In the genomic region with DNA sequence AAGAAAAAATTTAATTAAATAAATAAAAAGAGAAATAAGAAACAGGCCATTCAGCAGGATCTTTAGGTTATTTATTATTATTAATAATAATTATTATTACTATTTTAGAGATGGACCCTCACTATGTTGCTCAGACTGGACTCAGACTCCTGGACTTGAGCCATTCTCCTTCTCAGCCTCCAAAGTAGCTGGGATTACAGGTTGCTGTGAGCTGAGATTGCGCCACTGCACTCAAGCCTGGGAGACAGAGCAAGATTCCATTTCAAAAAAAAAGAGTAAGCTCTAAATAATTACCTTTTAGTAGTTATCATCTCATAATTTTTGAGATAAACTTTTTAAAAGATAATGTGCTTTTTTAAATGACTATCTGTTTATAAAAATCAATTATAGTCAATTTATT, we compare ENCODE assay signal across 14 cellular contexts.
DNase-seq lines count a peak whose midpoint lies in the region; ATAC-seq and TF ChIP-seq lines count a peak whose summit lies in the region.
"Had no signal": no experiment of that assay in that cellular context is flagged by ENCODE, and none has a peak within 500 bp of the region (broad histone marks: within the 10 kb centered on the region; RNA-seq: fewer than 3 reads in every experiment).

No MANE protein-coding gene starts in this region.

- H3K9me3 Mint-ChIP-seq in mesothelial cell of epicardium = peaks cover 8% of the 10 kb centered on the region
- H3K9me3 Mint-ChIP-seq: CD8-positive, alpha-beta T cell; H9 had no signal

- no peaks in the 10 kb centered on the region for H3K9me2 ChIP-seq in SU-DHL-6 (replicated peaks; ENCODE audit: insufficient read depth, low read length)

- peak; percentile 47 for ATAC-seq in left lung
- ATAC-seq in upper lobe of right lung = peak; percentile 47
- no peak for ATAC-seq in HG03139 (IDR thresholded peaks at IDR 0.05; ENCODE audit: unreplicated experiment)
- ATAC-seq: CD8-positive, alpha-beta T cell had no signal

- no peak overlapping the region for H3K4me3 Mint-ChIP-seq in mesothelial cell of epicardium
- H3K4me3 Mint-ChIP-seq: CD14-positive monocyte; CD8-positive, alpha-beta T cell; H9 had no signal

- no peaks in the 10 kb centered on the region for H3K9me3 ChIP-seq in SU-DHL-6 (ENCODE audit: insufficient read depth, low read length)
- no peaks in the 10 kb centered on the region for H3K9me3 ChIP-seq in left lung
- no peaks in the 10 kb centered on the region for H3K9me3 ChIP-seq in upper lobe of right lung
- H3K9me3 ChIP-seq: Caco-2 had no signal

- no peaks in the 10 kb centered on the region for H3K79me2 ChIP-seq in SU-DHL-6 (ENCODE audit: insufficient read depth, low read length)

- H3K9ac ChIP-seq in SU-DHL-6 (ENCODE audit: low read length) = no peak overlapping the region

- TF ChIP-seq CTCF in SU-DHL-6 (IDR thresholded peaks at IDR 0.05; ENCODE audit: insufficient read depth, low read length, poor library complexity, severe bottlenecking) (no peak), epithelial cell of esophagus (IDR thresholded peaks at IDR 0.05; ENCODE audit: insufficient read depth, low read depth, low read length, missing control alignments) (no peak), left lung (IDR thresholded peaks at IDR 0.05) (no peak), upper lobe of right lung (IDR thresholded peaks at IDR 0.05) (no peak), mesothelial cell of epicardium (IDR thresholded peaks at IDR 0.05; ENCODE audit: unreplicated experiment) (no peak)

- H3K36me3 Mint-ChIP-seq in mesothelial cell of epicardium = no peaks in the 10 kb centered on the region
- H3K36me3 Mint-ChIP-seq: CD14-positive monocyte; CD8-positive, alpha-beta T cell had no signal

- no peaks in the 10 kb centered on the region for H3K27me3 Mint-ChIP-seq in mesothelial cell of epicardium (ENCODE audit: low read depth)

- H3K27ac ChIP-seq in SU-DHL-6 (ENCODE audit: low read depth, low read length) (no peak overlapping the region), left lung (no peak overlapping the region), upper lobe of right lung (no peak overlapping the region)

- H3K4me1 Mint-ChIP-seq in mesothelial cell of epicardium = no peaks in the 10 kb centered on the region
- H3K4me1 Mint-ChIP-seq: CD14-positive monocyte, H9 had no signal

- peak; percentile 18 for DNase-seq in epithelial cell of esophagus (ENCODE audit: low read depth)
- no peak for DNase-seq in left lung
- no peak for DNase-seq in upper lobe of right lung
- no peak for DNase-seq in NCI-H69 (lab: John Stamatoyannopoulos, UW)
- DNase-seq in mesothelial cell of epicardium (ENCODE audit: low spot score in 2 of 2, unreplicated experiment in 2 of 2) = no peak
- DNase-seq: Caco-2; CD8-positive, alpha-beta T cell; DND-41; GDM1; GOT3; H9 had no signal

- peak overlapping the region; percentile 45 for H3K4me2 ChIP-seq in SU-DHL-6 (ENCODE audit: low read depth, low read length, poor library complexity, severe bottlenecking)

- no peak overlapping the region for H3K27ac Mint-ChIP-seq in mesothelial cell of epicardium
- H3K27ac Mint-ChIP-seq: CD14-positive monocyte; CD8-positive, alpha-beta T cell; H9 had no signal

- intact Hi-C loops in left lung (cut with DNase I) = no loop called here
- intact Hi-C loops in upper lobe of right lung (cut with DNase I) = no loop called here

- H3K27me3 ChIP-seq in SU-DHL-6 (ENCODE audit: low read length) (no peaks in the 10 kb centered on the region), left lung (no peaks in the 10 kb centered on the region), upper lobe of right lung (no peaks in the 10 kb centered on the region)

- H3K36me3 ChIP-seq in SU-DHL-6 (ENCODE audit: low read length) (no peaks in the 10 kb centered on the region), left lung (no peaks in the 10 kb centered on the region), upper lobe of right lung (no peaks in the 10 kb centered on the region)

- H3K4me3 ChIP-seq in SU-DHL-6 (ENCODE audit: insufficient read depth, low read length, poor library complexity, severe bottlenecking) (no peak overlapping the region), epithelial cell of esophagus (ENCODE audit: low read length) (no peak overlapping the region), left lung (no peak overlapping the region), upper lobe of right lung (no peak overlapping the region)

- no peaks in the 10 kb centered on the region for H4K20me1 ChIP-seq in SU-DHL-6 (ENCODE audit: low read depth, low read length)

- no peaks in the 10 kb centered on the region for H3K4me1 ChIP-seq in left lung
- no peaks in the 10 kb centered on the region for H3K4me1 ChIP-seq in upper lobe of right lung

- H3F3A ChIP-seq in SU-DHL-6 (ENCODE audit: insufficient read depth) = no peaks in the 10 kb centered on the region

- no peak overlapping the region for H2AFZ ChIP-seq in SU-DHL-6 (ENCODE audit: low read depth, low read length, severe bottlenecking)
